Comparison of ENCODE assay signal across 10 cellular contexts in the genomic region with DNA sequence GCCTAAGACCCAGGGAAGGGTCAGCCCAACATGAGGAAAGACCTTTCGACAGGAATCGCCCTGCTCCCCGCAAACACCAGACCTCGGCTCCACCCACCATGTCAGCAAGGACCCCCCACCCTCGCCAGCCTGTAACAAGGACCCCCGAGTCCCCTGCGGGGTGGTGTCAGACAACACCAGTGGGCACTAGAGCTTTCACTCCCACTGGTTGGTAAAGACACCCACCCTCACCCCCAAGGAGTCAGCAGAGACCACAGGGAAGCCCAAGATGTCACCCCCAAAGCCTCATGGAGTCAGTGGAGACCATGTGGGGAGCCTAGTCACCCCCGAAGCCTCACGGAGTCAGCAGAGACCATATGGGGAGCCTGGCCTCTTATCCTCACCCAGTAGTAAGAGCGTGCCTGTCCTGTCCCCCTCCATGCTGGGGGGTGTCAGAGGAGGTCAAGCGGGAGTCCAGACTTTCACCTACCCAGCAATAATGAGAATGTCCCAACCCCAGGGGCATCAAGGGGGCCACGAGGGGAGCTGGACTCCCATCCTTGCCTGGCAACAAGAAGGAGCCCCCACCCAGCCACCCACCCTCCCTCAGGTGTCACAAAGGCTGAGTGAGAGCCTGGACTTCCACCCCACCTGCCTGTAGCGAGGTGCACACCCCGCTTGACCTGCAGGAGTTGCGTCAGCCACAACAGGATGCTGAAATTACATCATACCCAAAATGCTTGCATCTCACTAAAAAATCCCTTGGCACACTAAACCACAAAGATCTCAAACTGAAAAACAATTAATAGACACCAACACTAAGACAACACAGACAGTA. TPM values are rescaled to one million over a fixed set of nuclear protein-coding genes. Genes with fewer than 3 reads are reported as not detected.
DNase-seq lines count a peak whose midpoint lies in the region; ATAC-seq and TF ChIP-seq lines count a peak whose summit lies in the region.
"Had no signal": no experiment of that assay in that cellular context is flagged by ENCODE, and none has a peak within 500 bp of the region (broad histone marks: within the 10 kb centered on the region; RNA-seq: fewer than 3 reads in every experiment).

No MANE protein-coding gene starts in this region.

- peak overlapping the region; percentile 91 for H3K27ac Mint-ChIP-seq in activated CD4-positive, alpha-beta T cell treated with anti-CD3 and anti-CD28 coated beads for 36 hours
- no peak overlapping the region for H3K27ac Mint-ChIP-seq in endodermal cell

- POLR2A ChIA-PET in activated CD4-positive, alpha-beta T cell treated with anti-CD3 and anti-CD28 coated beads for 36 hours (lab: Charles Lee) = no interaction called here
- POLR2A ChIA-PET in PC-9 (lab: Charles Lee; ENCODE audit: unreplicated experiment) = no interaction called here

- H2AFZ ChIP-seq in PC-9 = no peak overlapping the region

- H3K4me1 ChIP-seq in PC-9 (replicated peaks; ENCODE audit: insufficient read depth) (peaks cover 50% of the 10 kb centered on the region), endodermal cell (ENCODE audit: control insufficient read depth, insufficient read depth, low read length) (no peaks in the 10 kb centered on the region)

- no peaks in the 10 kb centered on the region for H4K20me1 ChIP-seq in PC-9 (ENCODE audit: insufficient read depth)

- no TSS peak for BruUV-seq in PC-9 (replicated peaks; lab: Mats Ljungman, UMichigan)

- peak overlapping the region; percentile 11 for H3K4me2 ChIP-seq in PC-9

- peak; percentile 67 for ATAC-seq in activated CD4-positive, alpha-beta T cell treated with anti-CD3 and anti-CD28 coated beads for 36 hours
- no peak for ATAC-seq in sciatic nerve

- H3K9me3 ChIP-seq in PC-9 (ENCODE audit: insufficient read depth, low read depth) (peaks cover 32% of the 10 kb centered on the region), endodermal cell (ENCODE audit: control insufficient read depth, low read length) (peaks cover 46% of the 10 kb centered on the region)

- intact Hi-C loops in activated CD4-positive, alpha-beta T cell treated with anti-CD3 and anti-CD28 coated beads for 36 hours (cut with DNase I, micrococcal nuclease) = no loop called here
- intact Hi-C loops in PC-9 (cut with micrococcal nuclease; ENCODE audit: unreplicated experiment) = no loop called here
- intact Hi-C loops in sciatic nerve (cut with DNase I) = no loop called here

- no peak overlapping the region for H3K4me3 ChIP-seq in PC-9
- no peak overlapping the region for H3K4me3 ChIP-seq in endodermal cell (ENCODE audit: low read length)
- H3K4me3 ChIP-seq: lung had no signal

- H3K36me3 Mint-ChIP-seq in activated CD4-positive, alpha-beta T cell treated with anti-CD3 and anti-CD28 coated beads for 36 hours (ENCODE audit: low read depth) = peaks cover 58% of the 10 kb centered on the region
- peaks cover 57% of the 10 kb centered on the region for H3K36me3 Mint-ChIP-seq in endodermal cell (ENCODE audit: low read depth)

- H3K36me3 ChIP-seq in PC-9 (ENCODE audit: low read depth) (peaks cover 28% of the 10 kb centered on the region), endodermal cell (ENCODE audit: control insufficient read depth, insufficient read depth, low read length) (peaks cover 39% of the 10 kb centered on the region)

- DNase-seq in activated CD4-positive, alpha-beta T cell treated with anti-CD3 and anti-CD28 coated beads for 36 hours = peak; percentile 39
- DNase-seq in activated CD4-positive, alpha-beta T cell treated with anti-CD3 and anti-CD28 coated beads, Interleukin-2, amount 50 U/mL, for 4 hours = no peak
- DNase-seq in PC-9 (peak in 1 of 2 experiments; percentile 54), endodermal cell (peak; percentile 29), sciatic nerve (ENCODE audit: low spot score) (peak; percentile 53), AG08395 (ENCODE audit: low spot score) (no peak), NCI-H2029 treated with DMSO at 0.1 percent for 48 hours (lab: John Stamatoyannopoulos, UW) (no peak), putamen (ENCODE audit: low spot score) (no peak)
- DNase-seq: activated CD4-positive, CD25-positive, alpha-beta regulatory T cell treated with anti-CD3 and anti-CD28 coated beads, Interleukin-2, amount 50 U/mL, for 72 hours had no signal

- CTCF ChIA-PET in activated CD4-positive, alpha-beta T cell treated with anti-CD3 and anti-CD28 coated beads for 36 hours (lab: Charles Lee) = no interaction called here
- CTCF ChIA-PET in PC-9 (lab: Charles Lee) = no interaction called here

- H3K9ac ChIP-seq in endodermal cell (ENCODE audit: extremely low read depth, low read length, poor library complexity, severe bottlenecking) = no peak overlapping the region

- WGBS in endodermal cell (ENCODE audit: insufficient coverage in 1 of 2, insufficient read length in 1 of 2), 2 experiments = 93 to 100% methylated on average over 7 to 15 of the region's 15 CpGs

- H3K79me2 ChIP-seq in PC-9 (ENCODE audit: low read depth) = no peaks in the 10 kb centered on the region; the same call in 1 of the 2 replicates

- TF ChIP-seq CTCF in PC-9 (conservative IDR thresholded peaks at IDR 0.05) = no peak
- TF ChIP-seq CTCF in endodermal cell (conservative IDR thresholded peaks at IDR 0.05) = no peak

- H3K27me3 ChIP-seq in PC-9 (ENCODE audit: insufficient read depth, low read depth) (no peaks in the 10 kb centered on the region), endodermal cell (ENCODE audit: control insufficient read depth, insufficient read depth, low read length, poor library complexity, severe bottlenecking) (no peaks in the 10 kb centered on the region)

- H3F3A ChIP-seq in PC-9 (ENCODE audit: insufficient read depth, low read depth) = peaks cover 45% of the 10 kb centered on the region; the same call in 1 of the 2 replicates

- H3K27ac ChIP-seq in PC-9 = peak overlapping the region; percentile 78
- no peak overlapping the region for H3K27ac ChIP-seq in endodermal cell (ENCODE audit: low read depth, low read length)

- H3K9me3 Mint-ChIP-seq in activated CD4-positive, alpha-beta T cell treated with anti-CD3 and anti-CD28 coated beads for 36 hours (ENCODE audit: low read depth) = peaks cover 36% of the 10 kb centered on the region
- H3K9me3 Mint-ChIP-seq in endodermal cell = peaks cover 42% of the 10 kb centered on the region

- H3K4me1 Mint-ChIP-seq in activated CD4-positive, alpha-beta T cell treated with anti-CD3 and anti-CD28 coated beads for 36 hours = peaks cover 13% of the 10 kb centered on the region
- H3K4me1 Mint-ChIP-seq in endodermal cell = no peaks in the 10 kb centered on the region

- H3K27me3 Mint-ChIP-seq in activated CD4-positive, alpha-beta T cell treated with anti-CD3 and anti-CD28 coated beads for 36 hours = no peaks in the 10 kb centered on the region
- peaks cover 2% of the 10 kb centered on the region for H3K27me3 Mint-ChIP-seq in endodermal cell (ENCODE audit: insufficient read depth)

- no peaks in the 10 kb centered on the region for H3K9me2 ChIP-seq in PC-9 (ENCODE audit: insufficient read depth)

- H3K4me3 Mint-ChIP-seq in activated CD4-positive, alpha-beta T cell treated with anti-CD3 and anti-CD28 coated beads for 36 hours = peak overlapping the region; percentile 20
- H3K4me3 Mint-ChIP-seq in endodermal cell = no peak overlapping the region

RNA-seq across cellular contexts. Expression of gene SLC19A1, which starts 24.8 kb away (rescaled TPM):
- 10 to 100 TPM; 46.1 to 50.0 TPM for total RNA-seq in activated CD4-positive, alpha-beta T cell treated with anti-CD3 and anti-CD28 coated beads for 36 hours
- total RNA-seq in PC-9 (2021) (22.6 and 25.0 TPM in 2 replicates), endodermal cell (10 to 100 TPM; 28.8 to 29.4 TPM), sciatic nerve (10.2 TPM)
- polyA plus RNA-seq in endodermal cell (2013, experiment 1 of 2) = 19.9 TPM
- 16.4 TPM for polyA plus RNA-seq in endodermal cell (2013, experiment 2 of 2)

Comparison
In these comparisons a context has a peak if more than half of its experiments do, and no peak if none do; other contexts are left out.
1. DNase-seq: peak in activated CD4-positive, alpha-beta T cell treated with anti-CD3 and anti-CD28 coated beads for 36 hours (single experiment), endodermal cell (single experiment) and sciatic nerve (single experiment); none in activated CD4-positive, alpha-beta T cell treated with anti-CD3 and anti-CD28 coated beads, Interleukin-2, amount 50 U/mL, for 4 hours (0 of 2), AG08395 (single experiment), NCI-H2029 treated with DMSO at 0.1 percent for 48 hours (single experiment) and putamen (single experiment).